Comparison of ENCODE assay signal across 14 cellular contexts in the genomic region with DNA sequence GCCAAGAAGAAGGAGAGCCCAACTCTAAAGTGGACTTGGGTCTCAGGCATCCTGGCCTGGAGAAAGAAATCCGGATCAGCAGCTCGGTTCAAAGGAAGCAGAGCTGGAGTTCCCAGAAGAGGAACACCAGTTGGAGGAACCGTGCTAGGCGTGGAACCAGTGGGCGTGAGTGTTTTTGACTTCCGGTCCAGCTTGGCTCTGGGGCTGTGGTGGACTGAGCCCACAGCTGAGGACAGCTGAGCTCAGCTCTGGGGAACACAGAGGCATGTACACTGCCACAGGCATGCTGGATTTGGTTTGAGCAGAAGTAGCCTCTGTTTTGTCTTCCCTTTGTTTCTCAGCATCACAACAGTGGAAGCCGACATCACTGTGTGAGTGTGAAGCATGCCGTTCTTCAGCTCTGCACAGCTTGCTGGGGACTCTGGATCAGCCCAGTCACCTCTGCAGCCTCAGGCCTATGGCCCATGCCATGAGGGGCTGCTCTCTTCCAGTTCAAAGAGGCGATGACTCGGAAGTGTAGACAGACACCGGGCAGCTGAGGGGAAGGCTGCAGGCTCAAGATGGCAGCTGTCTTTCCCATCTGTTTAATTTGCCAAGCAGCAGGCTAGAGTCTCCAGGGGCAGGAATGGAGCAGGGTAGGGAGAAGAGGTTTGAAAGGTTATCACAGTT.
"Had no signal": no experiment of that assay in that cellular context is flagged by ENCODE, and none has a peak within 500 bp of the region (broad histone marks: within the 10 kb centered on the region; RNA-seq: fewer than 3 reads in every experiment).

No MANE protein-coding gene starts in this region.

- H3K27me3 Mint-ChIP-seq: memory B cell had no signal

- H3K27ac ChIP-seq: brain microvascular endothelial cell, ovary, tibial nerve had no signal

- H3K4me1 Mint-ChIP-seq: memory B cell had no signal

- FAIRE-seq: small intestine had no signal

- ATAC-seq: activated naive CD4-positive, alpha-beta T cell treated with anti-CD3 and anti-CD28 coated beads, Interleukin-2, amount 50 U/mL, for 72 hours; activated T-cell treated with anti-CD3 and anti-CD28 coated beads, Interleukin-2, amount 50 U/mL, for 4 hours; left colon had no signal

- DNase-seq: activated CD4-positive, alpha-beta memory T cell treated with anti-CD3 and anti-CD28 coated beads for 36 hours; activated CD4-positive, CD25-positive, alpha-beta regulatory T cell treated with anti-CD3 and anti-CD28 coated beads, Interleukin-2, amount 50 U/mL, for 72 hours; activated effector memory CD4-positive, alpha-beta T cell treated with anti-CD3 and anti-CD28 coated beads, Interleukin-2, amount 50 U/mL, for 16 hours; activated T-cell treated with anti-CD3 and anti-CD28 coated beads, Interleukin-2, amount 50 U/mL, for 4 hours; amniotic stem cell; brain microvascular endothelial cell; dermis blood vessel endothelial cell; left colon; ovary; small intestine had no signal

- H3K27ac Mint-ChIP-seq: activated CD4-positive, alpha-beta memory T cell treated with anti-CD3 and anti-CD28 coated beads for 36 hours; activated naive CD4-positive, alpha-beta T cell treated with anti-CD3 and anti-CD28 coated beads, Interleukin-2, amount 50 U/mL, for 72 hours; memory B cell had no signal

- H3K9me3 Mint-ChIP-seq: activated CD4-positive, alpha-beta memory T cell treated with anti-CD3 and anti-CD28 coated beads for 36 hours had no signal

- H3K36me3 ChIP-seq: brain microvascular endothelial cell, ovary, tibial nerve had no signal

- H3K4me3 Mint-ChIP-seq: activated CD4-positive, alpha-beta memory T cell treated with anti-CD3 and anti-CD28 coated beads for 36 hours; activated T-cell treated with anti-CD3 and anti-CD28 coated beads, Interleukin-2, amount 50 U/mL, for 4 hours; memory B cell; neural crest cell had no signal

- H3K4me1 ChIP-seq: tibial nerve had no signal

- H3K4me3 ChIP-seq: ovary, tibial nerve had no signal

- H3K9me3 ChIP-seq: ovary had no signal

- H3K36me3 Mint-ChIP-seq: activated CD4-positive, alpha-beta memory T cell treated with anti-CD3 and anti-CD28 coated beads for 36 hours; activated naive CD4-positive, alpha-beta T cell treated with anti-CD3 and anti-CD28 coated beads, Interleukin-2, amount 50 U/mL, for 72 hours; memory B cell had no signal

- H3K27me3 ChIP-seq: brain microvascular endothelial cell, ovary, tibial nerve had no signal
